1 cellular context compared by ENCODE assay signal in the genomic region with DNA sequence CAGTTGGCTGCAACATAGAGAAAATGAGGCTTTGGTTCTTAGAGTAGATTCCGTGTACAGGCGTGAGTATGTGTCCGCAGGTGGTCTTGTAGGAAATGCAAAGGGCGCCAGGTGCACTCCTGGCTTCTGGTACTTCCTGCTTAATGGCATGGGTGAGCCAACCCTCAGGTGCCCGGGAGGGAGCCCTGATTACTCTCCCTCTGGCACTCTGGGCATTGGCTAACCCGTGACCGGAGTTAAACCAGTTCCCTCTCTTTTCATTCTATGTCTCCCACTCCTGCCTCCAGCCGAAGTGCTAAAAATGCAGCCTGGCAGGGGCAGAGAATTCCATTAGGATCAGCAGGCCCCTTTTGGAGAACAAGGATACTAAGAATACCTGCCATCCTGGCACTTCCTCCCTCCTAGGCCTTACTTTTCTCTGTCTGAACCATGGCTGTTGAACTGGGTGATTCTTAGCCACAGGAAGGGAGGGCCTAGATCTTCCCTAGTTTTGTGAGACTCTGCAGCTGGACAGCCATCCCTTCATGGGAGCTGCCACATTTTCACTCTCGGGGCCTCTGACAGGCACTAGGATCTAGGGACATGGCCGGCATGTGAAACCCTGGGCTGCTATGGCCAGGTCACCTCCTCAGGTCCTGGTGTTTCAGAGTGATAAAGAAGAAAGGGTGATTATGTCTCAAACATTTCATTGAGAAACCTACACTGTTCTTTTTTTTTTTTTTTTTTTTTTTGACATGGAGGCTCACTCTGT.
TF ChIP-seq lines count a peak whose summit lies in the region.

No MANE protein-coding gene starts in this region.

TF ChIP-seq in K562, 482 proteins besides CTCF, POLR2A, EP300 and RAD21 (continued from another document):
- TF ChIP-seq ZNF785 (CRISPR knock-in tag; IDR thresholded peaks at IDR 0.05) (no peak), KHSRP (IDR thresholded peaks at IDR 0.05) (no peak)
- TF ChIP-seq, protein P1, sequence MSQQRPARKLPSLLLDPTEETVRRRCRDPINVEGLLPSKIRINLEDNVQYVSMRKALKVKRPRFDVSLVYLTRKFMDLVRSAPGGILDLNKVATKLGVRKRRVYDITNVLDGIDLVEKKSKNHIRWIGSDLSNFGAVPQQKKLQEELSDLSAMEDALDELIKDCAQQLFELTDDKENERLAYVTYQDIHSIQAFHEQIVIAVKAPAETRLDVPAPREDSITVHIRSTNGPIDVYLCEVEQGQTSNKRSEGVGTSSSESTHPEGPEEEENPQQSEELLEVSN (IDR thresholded peaks at IDR 0.05; ENCODE audit: borderline replicate concordance in 1 of 2, extremely low read depth in 1 of 2, insufficient read depth in 1 of 2, insufficient read length in 1 of 2, low read depth in 1 of 2, low read length in 1 of 2, poor library complexity in 1 of 2, severe bottlenecking in 1 of 2), result no peak
